Comparison of ENCODE assay signal across 13 cellular contexts in genomic region chr3:125045965-125046364, GRCh38. TPM values are rescaled to one million over a fixed set of nuclear protein-coding genes. Genes with fewer than 3 reads are reported as not detected.
DNase-seq lines count a peak whose midpoint lies in the region; ATAC-seq, FAIRE-seq and TF ChIP-seq lines count a peak whose summit lies in the region.
"Had no signal": no experiment of that assay in that cellular context is flagged by ENCODE, and none has a peak within 500 bp of the region (broad histone marks: within the 10 kb centered on the region; RNA-seq: fewer than 3 reads in every experiment).

No MANE protein-coding gene starts in this region.

- H3K79me2 ChIP-seq in SK-N-SH (ENCODE audit: insufficient read depth): peaks cover 97% of the 10 kb centered on the region

- 11% methylated on average over 2 of the region's 2 CpGs for WGBS in SK-N-SH (ENCODE audit: low lambda C conversion rate)
- 42 to 58% methylated on average over 2 of the region's 2 CpGs for WGBS in transverse colon (ENCODE audit: low coverage in 1 of 2), 2 donors

- H3K4me3 ChIP-seq in SK-N-SH (ENCODE audit: low read depth in 2 of 2, low read length in 1 of 2): no peak overlapping the region
- H3K4me3 ChIP-seq in fibroblast of mammary gland (ENCODE audit: control insufficient read depth, low read depth, low read length): no peak overlapping the region
- H3K4me3 ChIP-seq in transverse colon: no peak overlapping the region
- H3K4me3 ChIP-seq: dorsolateral prefrontal cortex had no signal

- H3K9me2 ChIP-seq in SK-N-SH: no peaks in the 10 kb centered on the region

- ATAC-seq in activated CD4-positive, CD25-positive, alpha-beta regulatory T cell treated with anti-CD3 and anti-CD28 coated beads, Interleukin-2, amount 50 U/mL, for 24 hours: no peak
- ATAC-seq: activated CD4-positive, alpha-beta T cell treated with anti-CD3 and anti-CD28 coated beads for 36 hours; stimulated activated effector memory CD8-positive, alpha-beta T cell treated with anti-CD3 and anti-CD28 coated beads, Interleukin-12 subunit alpha, Interleukin-12 subunit beta, amount 100 ng/mL, for 72 hours had no signal

- H3K4me1 ChIP-seq in SK-N-SH (ENCODE audit: control insufficient read depth in 1 of 2, insufficient read depth in 2 of 2, low read depth in 1 of 2, low read length in 1 of 2) (peaks cover 25 to 56% of the 10 kb centered on the region in 2 experiments; a peak in 3 of 4 replicates), transverse colon (peaks cover 9 to 45% (median 24%) of the 10 kb centered on the region in 4 donors)

- POLR2A ChIA-PET in SK-N-SH (lab: Yijun Ruan, JAX): no interaction called here

- no peak overlapping the region for H3K9ac ChIP-seq in SK-N-SH

- CTCF ChIA-PET in SK-N-SH (lab: Yijun Ruan, JAX): no interaction called here

- H3K9me3 ChIP-seq in SK-N-SH: no peaks in the 10 kb centered on the region
- no peaks in the 10 kb centered on the region for H3K9me3 ChIP-seq in transverse colon

- H3K27me3 ChIP-seq in SK-N-SH (ENCODE audit: insufficient read depth): no peaks in the 10 kb centered on the region
- H3K27me3 ChIP-seq in transverse colon: no peaks in the 10 kb centered on the region
- H3K27me3 ChIP-seq: dorsolateral prefrontal cortex had no signal

- H3K4me2 ChIP-seq in SK-N-SH: peak overlapping the region; percentile 51

- no peak overlapping the region for H2AFZ ChIP-seq in SK-N-SH (ENCODE audit: low read depth)

- no peak for TF ChIP-seq EP300 in SK-N-SH (IDR thresholded peaks at IDR 0.05; ENCODE audit: borderline replicate concordance in 1 of 2, low read depth in 1 of 2, low read length in 1 of 2)
- no peak for TF ChIP-seq EP300 in transverse colon (IDR thresholded peaks at IDR 0.05; ENCODE audit: low read depth)

- no peak for TF ChIP-seq POLR2A in H54 (IDR thresholded peaks at IDR 0.05; ENCODE audit: low read depth, low read length)
- no peak for TF ChIP-seq POLR2A in transverse colon (IDR thresholded peaks at IDR 0.05)

- H3F3A ChIP-seq in SK-N-SH (replicated peaks; ENCODE audit: insufficient read depth): no peaks in the 10 kb centered on the region

- peak; percentile 55 for TF ChIP-seq CTCF in SK-N-SH (IDR thresholded peaks at IDR 0.05)
- TF ChIP-seq CTCF in fibroblast of mammary gland (conservative IDR thresholded peaks at IDR 0.05; ENCODE audit: control insufficient read depth, insufficient read depth, low read depth, low read length): peak; percentile 50
- no peak for TF ChIP-seq CTCF in transverse colon (IDR thresholded peaks at IDR 0.05)

- peak; percentile 81 for FAIRE-seq in H54 (lab: Jason Lieb, UNC)
- FAIRE-seq: G401.6 had no signal

- H3K27ac ChIP-seq in SK-N-SH (ENCODE audit: low read depth in 2 of 2, low read length in 1 of 2): no peak overlapping the region; a peak in 1 of 4 replicates
- H3K27ac ChIP-seq in transverse colon: no peak overlapping the region

- H4K20me1 ChIP-seq in SK-N-SH (ENCODE audit: insufficient read depth): peaks cover 83% of the 10 kb centered on the region

- in situ Hi-C loops in transverse colon (cut with MboI; ENCODE audit: low pct_ligation_motif_present in 1 of 4, low pct_unique_long_range_greater_than_20kb in 1 of 4, low sequenced_read_pairs in 3 of 4): no loop called here

- H3K36me3 ChIP-seq in SK-N-SH (replicated peaks in 1 of 2; ENCODE audit: control insufficient read depth in 1 of 2, insufficient read depth in 2 of 2, low read length in 1 of 2) (peaks cover 10 to 15% of the 10 kb centered on the region in 2 experiments), transverse colon (no peaks in the 10 kb centered on the region)

- TF ChIP-seq RAD21 in SK-N-SH (IDR thresholded peaks at IDR 0.05; ENCODE audit: low read length): no peak

- DNase-seq in H54 (ENCODE audit: insufficient read length, low spot score) (peak; percentile 93), SK-N-SH (no peak), fibroblast of mammary gland (ENCODE audit: low read depth) (peak; percentile 84), stromal cell of bone marrow (ENCODE audit: low read depth) (peak; percentile 56), NCI-H1436 treated with DMSO at 0.1 percent for 48 hours (lab: John Stamatoyannopoulos, UW) (no peak), transverse colon (no peak)
- DNase-seq: activated CD4-positive, alpha-beta T cell treated with anti-CD3 and anti-CD28 coated beads for 36 hours; dorsolateral prefrontal cortex; NCI-H1092; stimulated activated CD4-positive, alpha-beta T cell treated with anti-CD3 and anti-CD28 coated beads, Interleukin-15, amount 100 ng/mL, for 24 hours had no signal

- intact Hi-C loops in transverse colon (cut with DNase I; ENCODE audit: low total_unique reads): no loop called here

TF ChIP-seq in SK-N-SH, 30 proteins besides CTCF, POLR2A, EP300 and RAD21 (continues in another document):
- TF ChIP-seq GABPA (IDR thresholded peaks at IDR 0.05; ENCODE audit: low read depth) (no peak), TEAD4 (IDR thresholded peaks at IDR 0.05; ENCODE audit: borderline replicate concordance, insufficient read depth) (peak; percentile 57; the same call in 1 of the 2 replicates), SIN3A (IDR thresholded peaks at IDR 0.05; ENCODE audit: borderline replicate concordance, low read depth, low read length) (no peak), RCOR1 (IDR thresholded peaks at IDR 0.05; ENCODE audit: low read length) (no peak), ELF1 (IDR thresholded peaks at IDR 0.05) (no peak), RFX5 (IDR thresholded peaks at IDR 0.05; ENCODE audit: low read length) (no peak), USF1 (IDR thresholded peaks at IDR 0.05; ENCODE audit: borderline replicate concordance, low read depth) (no peak), TCF12 (IDR thresholded peaks at IDR 0.05) (peak; percentile 56; the same call in 1 of the 2 replicates), MXI1 (IDR thresholded peaks at IDR 0.05; ENCODE audit: low read depth, low read length) (no peak), EZH2phosphoT487 (IDR thresholded peaks at IDR 0.05; ENCODE audit: borderline replicate concordance, low read depth) (no peak), JUND (IDR thresholded peaks at IDR 0.05) (peak; percentile 46; the same call in 1 of the 2 replicates), POLR2AphosphoS5 (IDR thresholded peaks at IDR 0.05; ENCODE audit: low read depth, low read length) (0 out of 2 replicates have a peak, but pooled peaks have one; percentile 20), GATA2 (CRISPR knock-in tag; IDR thresholded peaks at IDR 0.05) (no peak), NRF1 (IDR thresholded peaks at IDR 0.05; ENCODE audit: low read depth, low read length) (no peak), FOXM1 (IDR thresholded peaks at IDR 0.05; ENCODE audit: low read depth) (no peak), FOXJ3 (CRISPR knock-in tag; IDR thresholded peaks at IDR 0.05) (no peak), NFIC (IDR thresholded peaks at IDR 0.05; ENCODE audit: borderline replicate concordance) (peak; percentile 21; the same call in 1 of the 2 replicates), TAF1 (IDR thresholded peaks at IDR 0.05; ENCODE audit: borderline replicate concordance, low read depth, low read length) (no peak), MAX (IDR thresholded peaks at IDR 0.05; ENCODE audit: low read depth) (no peak), SMC3 (IDR thresholded peaks at IDR 0.05; ENCODE audit: low read depth, low read length) (no peak), FOSL2 (IDR thresholded peaks at IDR 0.05; ENCODE audit: borderline replicate concordance, low read depth) (peak; percentile 74; the same call in 1 of the 2 replicates), CHD2 (IDR thresholded peaks at IDR 0.05; ENCODE audit: low read length, partially characterized antibody) (no peak), ZBTB33 (IDR thresholded peaks at IDR 0.05; ENCODE audit: borderline replicate concordance, low read depth) (no peak)
- TF ChIP-seq, protein P1, sequence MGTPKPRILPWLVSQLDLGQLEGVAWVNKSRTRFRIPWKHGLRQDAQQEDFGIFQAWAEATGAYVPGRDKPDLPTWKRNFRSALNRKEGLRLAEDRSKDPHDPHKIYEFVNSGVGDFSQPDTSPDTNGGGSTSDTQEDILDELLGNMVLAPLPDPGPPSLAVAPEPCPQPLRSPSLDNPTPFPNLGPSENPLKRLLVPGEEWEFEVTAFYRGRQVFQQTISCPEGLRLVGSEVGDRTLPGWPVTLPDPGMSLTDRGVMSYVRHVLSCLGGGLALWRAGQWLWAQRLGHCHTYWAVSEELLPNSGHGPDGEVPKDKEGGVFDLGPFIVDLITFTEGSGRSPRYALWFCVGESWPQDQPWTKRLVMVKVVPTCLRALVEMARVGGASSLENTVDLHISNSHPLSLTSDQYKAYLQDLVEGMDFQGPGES (IDR thresholded peaks at IDR 0.05; ENCODE audit: low read depth, low read length): no peak

RNA-seq across cellular contexts. Expression of gene HEG1, which starts 9.8 kb away (rescaled TPM):
- 27.7 and 29.1 TPM in 2 replicates for polyA plus RNA-seq in SK-N-SH (2012; rRNA removed)
- polyA plus RNA-seq in SK-N-SH (2012; cell fraction: cytosol; rRNA removed): 27.1 and 30.0 TPM in 2 replicates
- polyA plus RNA-seq in SK-N-SH (2012; cell fraction: nucleus; rRNA removed): 33.3 and 48.2 TPM in 2 replicates
- total RNA-seq in transverse colon: 10 to 100 TPM in 2 of 4 donors, 1 to 10 TPM in 2; 8.9 to 97.3 (median 10.6) TPM

Comparison
In these comparisons a context has a peak if more than half of its experiments do, and no peak if none do; other contexts are left out.
1. DNase-seq: peak in H54 (single experiment), fibroblast of mammary gland (single experiment) and stromal cell of bone marrow (single experiment); none in SK-N-SH (single experiment), NCI-H1436 treated with DMSO at 0.1 percent for 48 hours (single experiment) and transverse colon (single experiment).
2. CTCF ChIP-seq: peak in SK-N-SH (single experiment) and fibroblast of mammary gland (single experiment); none in transverse colon (0 of 5).